8 cellular contexts compared by ENCODE assay signal in genomic region chr22:31248138-31248745, GRCh38. TPM values are rescaled to one million over a fixed set of nuclear protein-coding genes. Genes with fewer than 3 reads are reported as not detected.
DNase-seq lines count a peak whose midpoint lies in the region; ATAC-seq and TF ChIP-seq lines count a peak whose summit lies in the region.

No MANE protein-coding gene starts in this region.

- DNase-seq in EL (peak; percentile 93), NOMO-1 treated with DMSO at 0.1 percent for 48 hours (lab: John Stamatoyannopoulos, UW; ENCODE audit: unreplicated experiment) (peak; percentile 60), epithelial cell of esophagus (ENCODE audit: low read depth) (peak; percentile 97), mucosa of gallbladder (ENCODE audit: low spot score) (peak; percentile 76)
- DNase-seq in activated T-cell treated with anti-CD3 and anti-CD28 coated beads, Interleukin-2, amount 50 U/mL, for 1 hour: peak; percentile 63
- peak; percentile 6 for DNase-seq in stimulated activated CD8-positive, alpha-beta memory T cell treated with anti-CD3 and anti-CD28 coated beads, Interleukin-15, amount 100 ng/mL, for 24 hours (ENCODE audit: low read depth)

- TF ChIP-seq CTCF in epithelial cell of esophagus (IDR thresholded peaks at IDR 0.05; ENCODE audit: insufficient read depth, low read depth, low read length, missing control alignments): no peak

- H3K4me3 ChIP-seq in epithelial cell of esophagus (ENCODE audit: low read length): peak overlapping the region; percentile 96

- ATAC-seq in HG02840 (IDR thresholded peaks at IDR 0.05; ENCODE audit: low FRiP score, unreplicated experiment): no peak
- no peak for ATAC-seq in HG03521 (IDR thresholded peaks at IDR 0.05; ENCODE audit: unreplicated experiment)

RNA-seq across cellular contexts. Expression of gene LIMK2, which starts 36.1 kb away (rescaled TPM):
- 81.4 TPM for total RNA-seq in mucosa of gallbladder

RNA-seq across cellular contexts. Expression of gene PIK3IP1, which starts 44.0 kb away (rescaled TPM):
- 48.0 TPM for total RNA-seq in mucosa of gallbladder

Comparison
In these comparisons a context has a peak if more than half of its experiments do, and no peak if none do; other contexts are left out.
1. DNase-seq: peak in every context shown above with its lines; median percentile 97 in epithelial cell of esophagus; 93 in EL; 76 in mucosa of gallbladder; 63 in activated T-cell treated with anti-CD3 and anti-CD28 coated beads, Interleukin-2, amount 50 U/mL, for 1 hour; 60 in NOMO-1 treated with DMSO at 0.1 percent for 48 hours; 6 in stimulated activated CD8-positive, alpha-beta memory T cell treated with anti-CD3 and anti-CD28 coated beads, Interleukin-15, amount 100 ng/mL, for 24 hours.